13 cellular contexts compared by ENCODE assay signal in the genomic region with DNA sequence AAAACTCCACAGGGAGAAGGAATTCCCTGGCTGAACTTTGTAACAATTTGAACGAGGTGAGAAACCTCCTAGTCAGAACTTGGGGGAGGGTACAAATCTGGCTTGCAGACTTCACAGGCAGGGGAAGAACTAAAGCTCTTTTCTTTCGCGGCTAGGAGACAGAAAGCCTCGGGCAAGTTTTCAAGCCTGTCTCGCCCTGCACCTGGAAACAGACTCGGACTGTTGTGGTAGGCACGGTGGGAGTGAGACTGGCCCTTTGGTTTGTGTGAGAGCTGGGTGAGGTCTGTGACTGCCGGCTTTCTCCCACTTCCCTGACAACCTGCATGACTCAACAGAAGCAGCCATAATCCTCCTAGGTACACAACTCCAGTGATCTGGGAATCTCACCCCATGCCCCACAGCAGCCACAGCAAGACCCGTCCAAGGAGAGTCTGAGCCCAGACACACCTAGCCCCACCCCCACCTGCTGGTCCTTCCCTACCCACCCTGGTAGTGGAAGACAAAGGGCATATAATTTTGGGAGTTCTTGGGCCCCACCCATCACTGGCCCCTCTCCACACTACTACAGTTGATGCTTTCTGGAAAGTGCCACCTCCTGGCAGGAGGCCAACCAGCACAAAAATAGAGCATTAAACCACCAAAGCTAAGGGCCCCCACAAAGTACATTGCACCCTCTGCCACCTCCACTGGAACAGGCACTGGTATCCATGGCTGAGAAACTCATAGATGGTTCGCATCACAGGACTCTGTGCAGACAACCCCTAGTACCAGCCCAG.
A peak's percentile ranks its signal among the peaks of the same experiment; 100 is the strongest.
DNase-seq lines count a peak whose midpoint lies in the region; ATAC-seq, FAIRE-seq and TF ChIP-seq lines count a peak whose summit lies in the region.
"Had no signal": no experiment of that assay in that cellular context is flagged by ENCODE, and none has a peak within 500 bp of the region (broad histone marks: within the 10 kb centered on the region; RNA-seq: fewer than 3 reads in every experiment).

No MANE protein-coding gene starts in this region.

- H3K4me2 ChIP-seq in HepG2 (ENCODE audit: low read depth, low read length): peak overlapping the region; percentile 46; the same call in 1 of the 2 replicates

- FAIRE-seq in HepG2 (lab: Jason Lieb, UNC): no peak

- no TSS peak for BruUV-seq in HepG2 (replicated peaks; lab: Mats Ljungman, UMichigan)

- no peak for TF ChIP-seq CTCF in HepG2 (CRISPR knock-in tag; IDR thresholded peaks at IDR 0.05)
- no peak for TF ChIP-seq CTCF in right lobe of liver (IDR thresholded peaks at IDR 0.05)
- TF ChIP-seq CTCF in brain (conservative IDR thresholded peaks at IDR 0.05): no peak

- no peaks in the 10 kb centered on the region for H3K36me3 Mint-ChIP-seq in brain
- no peaks in the 10 kb centered on the region for H3K36me3 Mint-ChIP-seq in natural killer cell treated with Interleukin-12 subunit alpha and Interleukin-12 subunit beta and Interleukin-15 and Interleukin-18, amount 100 ng/mL, for 72 hours
- H3K36me3 Mint-ChIP-seq in activated naive CD4-positive, alpha-beta T cell treated with anti-CD3 and anti-CD28 coated beads for 36 hours (ENCODE audit: low read depth): no peaks in the 10 kb centered on the region

- in situ Hi-C loops in HepG2 (cut with HindIII; ENCODE audit: extremely low pct_ligation_motif_present, low pct_unique_long_range_greater_than_20kb): loop anchor here (25.0 kb wide), 1 partner anchor 725 kb away; no protein-coding TSS in a partner anchor

- H3K27me3 ChIP-seq in HepG2 (ENCODE audit: control insufficient read depth in 1 of 2, insufficient read depth in 2 of 2, low read length in 2 of 2) (no peaks in the 10 kb centered on the region; a peak in 1 of 5 replicates), right lobe of liver (no peaks in the 10 kb centered on the region)
- H3K27me3 ChIP-seq: body of pancreas, upper lobe of right lung had no signal

- no peaks in the 10 kb centered on the region for H4K20me1 ChIP-seq in HepG2 (ENCODE audit: insufficient read depth, low read length)

- peak; percentile 53 for ATAC-seq in HepG2
- no peak for ATAC-seq in right lobe of liver
- no peak for ATAC-seq in natural killer cell treated with Interleukin-12 subunit alpha and Interleukin-12 subunit beta and Interleukin-15 and Interleukin-18, amount 100 ng/mL, for 72 hours
- ATAC-seq: body of pancreas, upper lobe of right lung had no signal

- no peaks in the 10 kb centered on the region for H3K79me2 ChIP-seq in HepG2 (ENCODE audit: insufficient read depth, low read length)

- DNase-seq in HepG2 (ENCODE audit: low spot score): no peak
- DNase-seq in right lobe of liver: no peak
- peak; percentile 0 for DNase-seq in iris pigment epithelial cell (ENCODE audit: low read depth)
- DNase-seq in mesenteric fat pad (ENCODE audit: low spot score): no peak
- DNase-seq in natural killer cell treated with Interleukin-12 subunit alpha and Interleukin-12 subunit beta and Interleukin-15 and Interleukin-18, amount 100 ng/mL, for 72 hours (ENCODE audit: low spot score): no peak
- DNase-seq in activated naive CD4-positive, alpha-beta T cell treated with anti-CD3 and anti-CD28 coated beads for 36 hours: no peak
- DNase-seq in HuH-7 (ENCODE audit: low spot score): no peak
- DNase-seq: body of pancreas, hippocampal formation, NCI-H2107, T-helper 2 cell, upper lobe of right lung had no signal

- no peak for TF ChIP-seq RAD21 in HepG2 (CRISPR knock-in tag; IDR thresholded peaks at IDR 0.05)

- POLR2A ChIA-PET in HepG2 (lab: Yijun Ruan, JAX): no interaction called here

- CTCF ChIA-PET in HepG2 (lab: Yijun Ruan, JAX; ENCODE audit: low intra/inter-chr PET ratio, low total read pairs): no interaction called here
- CTCF ChIA-PET in activated naive CD4-positive, alpha-beta T cell treated with anti-CD3 and anti-CD28 coated beads for 36 hours (lab: Charles Lee): interaction anchor here (0.5 to 1.1 kb wide), 2 partner anchors 22 to 740 kb away, joined by 3 to 4 read pairs; no protein-coding TSS in a partner anchor

- WGBS in HepG2 (ENCODE audit: low lambda C conversion rate): 18% methylated on average over 3 of the region's 10 CpGs
- WGBS in right lobe of liver (ENCODE audit: insufficient coverage, low coverage, low lambda C conversion rate, missing lambda C conversion rate): 37% methylated on average over 6 of the region's 10 CpGs

- intact Hi-C loops in HepG2 (cut with micrococcal nuclease; ENCODE audit: unreplicated experiment) (no loop called here), right lobe of liver (cut with DNase I) (no loop called here)
- intact Hi-C loops in activated naive CD4-positive, alpha-beta T cell treated with anti-CD3 and anti-CD28 coated beads for 36 hours (cut with micrococcal nuclease): no loop called here

- no peak overlapping the region for H2AFZ ChIP-seq in HepG2 (ENCODE audit: low read length)

- H3K4me1 ChIP-seq in HepG2 (ENCODE audit: insufficient read depth, low read length) (no peaks in the 10 kb centered on the region; the same call in 1 of the 2 replicates), right lobe of liver (no peaks in the 10 kb centered on the region)
- H3K4me1 ChIP-seq: body of pancreas, upper lobe of right lung had no signal

- no peak overlapping the region for H3K4me3 ChIP-seq in HepG2 (replicated peaks in 1 of 3; ENCODE audit: insufficient read depth in 1 of 3, low read depth in 2 of 3, low read length in 3 of 3)
- no peak overlapping the region for H3K4me3 ChIP-seq in right lobe of liver
- H3K4me3 ChIP-seq: body of pancreas, upper lobe of right lung had no signal

- H3K4me1 Mint-ChIP-seq in brain: no peaks in the 10 kb centered on the region
- peaks cover 0 to 5% of the 10 kb centered on the region in 2 donors for H3K4me1 Mint-ChIP-seq in natural killer cell treated with Interleukin-12 subunit alpha and Interleukin-12 subunit beta and Interleukin-15 and Interleukin-18, amount 100 ng/mL, for 72 hours (ENCODE audit: low read depth in 2 of 2)
- peaks cover 28% of the 10 kb centered on the region for H3K4me1 Mint-ChIP-seq in activated naive CD4-positive, alpha-beta T cell treated with anti-CD3 and anti-CD28 coated beads for 36 hours (ENCODE audit: low read depth)

- peak overlapping the region in 4 of 5 experiments; percentile 42 to 77 (median 57) for H3K27ac Mint-ChIP-seq in brain
- H3K27ac Mint-ChIP-seq in natural killer cell treated with Interleukin-12 subunit alpha and Interleukin-12 subunit beta and Interleukin-15 and Interleukin-18, amount 100 ng/mL, for 72 hours: no peak overlapping the region
- H3K27ac Mint-ChIP-seq in activated naive CD4-positive, alpha-beta T cell treated with anti-CD3 and anti-CD28 coated beads for 36 hours: no peak overlapping the region

- TF ChIP-seq POLR2A in HepG2 (IDR thresholded peaks at IDR 0.05; ENCODE audit: insufficient read depth in 1 of 2, low read depth in 2 of 2, low read length in 2 of 2): no peak
- no peak for TF ChIP-seq POLR2A in right lobe of liver (IDR thresholded peaks at IDR 0.05)

- H3K27me3 Mint-ChIP-seq in brain: no peaks in the 10 kb centered on the region
- H3K27me3 Mint-ChIP-seq in natural killer cell treated with Interleukin-12 subunit alpha and Interleukin-12 subunit beta and Interleukin-15 and Interleukin-18, amount 100 ng/mL, for 72 hours: peaks cover 6 to 7% of the 10 kb centered on the region in 2 donors
- H3K27me3 Mint-ChIP-seq in activated naive CD4-positive, alpha-beta T cell treated with anti-CD3 and anti-CD28 coated beads for 36 hours (ENCODE audit: low read depth): no peaks in the 10 kb centered on the region

- TF ChIP-seq EP300 in HepG2 (IDR thresholded peaks at IDR 0.05; ENCODE audit: low read depth in 2 of 2, low read length in 2 of 2) (no peak), HepG2 (CRISPR knock-in tag; IDR thresholded peaks at IDR 0.05; ENCODE audit: borderline replicate concordance) (no peak)

- no peak overlapping the region for H3K9ac ChIP-seq in HepG2 (ENCODE audit: insufficient read depth, low read depth, low read length)

- H3K36me3 ChIP-seq in HepG2 (replicated peaks in 1 of 2; ENCODE audit: control insufficient read depth in 1 of 2, insufficient read depth in 2 of 2, low read length in 2 of 2) (no peaks in the 10 kb centered on the region), right lobe of liver (no peaks in the 10 kb centered on the region)
- H3K36me3 ChIP-seq: upper lobe of right lung had no signal

- peak overlapping the region in 1 of 5 experiments; percentile 25 for H3K4me3 Mint-ChIP-seq in brain
- H3K4me3 Mint-ChIP-seq in natural killer cell treated with Interleukin-12 subunit alpha and Interleukin-12 subunit beta and Interleukin-15 and Interleukin-18, amount 100 ng/mL, for 72 hours: no peak overlapping the region
- H3K4me3 Mint-ChIP-seq in activated naive CD4-positive, alpha-beta T cell treated with anti-CD3 and anti-CD28 coated beads for 36 hours: no peak overlapping the region

- H3K9me3 ChIP-seq in HepG2 (ENCODE audit: low read length) (no peaks in the 10 kb centered on the region), right lobe of liver (no peaks in the 10 kb centered on the region)
- H3K9me3 ChIP-seq: body of pancreas, upper lobe of right lung had no signal

- H3K27ac ChIP-seq in HepG2 (ENCODE audit: extremely low read length, insufficient read depth, low read length) (no peak overlapping the region), right lobe of liver (no peak overlapping the region)
- H3K27ac ChIP-seq: body of pancreas, upper lobe of right lung had no signal

- peaks cover 2 to 22% (median 8%) of the 10 kb centered on the region in 5 experiments for H3K9me3 Mint-ChIP-seq in brain
- no peaks in the 10 kb centered on the region for H3K9me3 Mint-ChIP-seq in natural killer cell treated with Interleukin-12 subunit alpha and Interleukin-12 subunit beta and Interleukin-15 and Interleukin-18, amount 100 ng/mL, for 72 hours
- H3K9me3 Mint-ChIP-seq in activated naive CD4-positive, alpha-beta T cell treated with anti-CD3 and anti-CD28 coated beads for 36 hours: no peaks in the 10 kb centered on the region

TF ChIP-seq in HepG2, 621 proteins besides CTCF, POLR2A, EP300 and RAD21 (continues in another document):
- no peak for TF ChIP-seq ZNF816 (CRISPR knock-in tag; IDR thresholded peaks at IDR 0.05; ENCODE audit: borderline replicate concordance)
- TF ChIP-seq ZMAT3 (CRISPR knock-in tag; conservative IDR thresholded peaks at IDR 0.05): no peak
- no peak for TF ChIP-seq HOXA3 (CRISPR knock-in tag; IDR thresholded peaks at IDR 0.05)
- TF ChIP-seq ATF1 (CRISPR knock-in tag; IDR thresholded peaks at IDR 0.05): no peak
- TF ChIP-seq SALL1 (CRISPR knock-in tag; IDR thresholded peaks at IDR 0.05): no peak
- TF ChIP-seq PHF20 (CRISPR knock-in tag; IDR thresholded peaks at IDR 0.05): no peak
- TF ChIP-seq, protein P1, sequence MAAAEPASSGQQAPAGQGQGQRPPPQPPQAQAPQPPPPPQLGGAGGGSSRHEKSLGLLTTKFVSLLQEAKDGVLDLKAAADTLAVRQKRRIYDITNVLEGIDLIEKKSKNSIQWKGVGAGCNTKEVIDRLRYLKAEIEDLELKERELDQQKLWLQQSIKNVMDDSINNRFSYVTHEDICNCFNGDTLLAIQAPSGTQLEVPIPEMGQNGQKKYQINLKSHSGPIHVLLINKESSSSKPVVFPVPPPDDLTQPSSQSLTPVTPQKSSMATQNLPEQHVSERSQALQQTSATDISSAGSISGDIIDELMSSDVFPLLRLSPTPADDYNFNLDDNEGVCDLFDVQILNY (CRISPR knock-in tag; conservative IDR thresholded peaks at IDR 0.05): no peak
- TF ChIP-seq ZNF792 (CRISPR knock-in tag; IDR thresholded peaks at IDR 0.05): no peak
- no peak for TF ChIP-seq ZNF598 (CRISPR knock-in tag; IDR thresholded peaks at IDR 0.05; ENCODE audit: borderline replicate concordance)

Comparison
In these comparisons a context has a peak if more than half of its experiments do, and no peak if none do; other contexts are left out.
1. H3K27ac Mint-ChIP-seq: peak in brain (4 of 5); none in natural killer cell treated with Interleukin-12 subunit alpha and Interleukin-12 subunit beta and Interleukin-15 and Interleukin-18, amount 100 ng/mL, for 72 hours (0 of 2) and activated naive CD4-positive, alpha-beta T cell treated with anti-CD3 and anti-CD28 coated beads for 36 hours (single experiment).